In the genomic region with DNA sequence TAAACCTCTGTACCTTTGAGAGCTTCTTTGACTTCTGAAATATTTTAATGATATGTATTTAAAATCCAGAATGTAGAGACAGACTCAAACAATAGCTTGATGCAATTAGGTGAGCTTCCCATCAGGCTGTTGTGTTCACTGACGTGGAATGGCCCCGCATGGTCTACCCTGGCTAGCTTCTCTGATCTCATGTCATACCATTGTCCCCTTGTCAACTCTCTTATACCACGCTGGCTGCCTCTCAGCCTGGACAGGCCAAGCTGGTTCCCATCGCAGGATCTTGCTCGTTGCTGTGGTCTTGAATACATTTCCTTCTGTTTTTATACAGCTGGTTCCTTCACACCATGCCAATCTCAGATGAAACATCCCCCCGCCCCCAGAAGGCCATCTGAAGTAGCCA, we compare ENCODE assay signal across 18 cellular contexts.
A peak's percentile ranks its signal among the peaks of the same experiment; 100 is the strongest.
DNase-seq lines count a peak whose midpoint lies in the region; ATAC-seq, FAIRE-seq and TF ChIP-seq lines count a peak whose summit lies in the region.
"Had no signal": no experiment of that assay in that cellular context is flagged by ENCODE, and none has a peak within 500 bp of the region (broad histone marks: within the 10 kb centered on the region; RNA-seq: fewer than 3 reads in every experiment).

No MANE protein-coding gene starts in this region.

- H3K36me3 Mint-ChIP-seq in brain (no peaks in the 10 kb centered on the region), memory B cell (no peaks in the 10 kb centered on the region), glutamatergic neuron (ENCODE audit: unreplicated experiment) (no peaks in the 10 kb centered on the region), WTC11 (no peaks in the 10 kb centered on the region)

- H2AFZ ChIP-seq in neuronal stem cell (ENCODE audit: low read length) = peak overlapping the region; percentile 55

- no peak overlapping the region for H4K91ac ChIP-seq in neuronal stem cell (ENCODE audit: low read depth, low read length, poor library complexity)

- H3K9me3 Mint-ChIP-seq in brain (peaks cover 0 to 3% (median 0%) of the 10 kb centered on the region in 5 experiments), memory B cell (no peaks in the 10 kb centered on the region), glutamatergic neuron (ENCODE audit: unreplicated experiment) (peaks cover 6% of the 10 kb centered on the region), WTC11 (no peaks in the 10 kb centered on the region)
- H3K9me3 Mint-ChIP-seq: CD4-positive, alpha-beta T cell; H9 had no signal

- TF ChIP-seq EP300 in stomach (IDR thresholded peaks at IDR 0.05) = no peak

- peak overlapping the region in 1 of 5 experiments; percentile 32 for H3K4me3 Mint-ChIP-seq in brain
- H3K4me3 Mint-ChIP-seq in memory B cell = no peak overlapping the region
- no peak overlapping the region for H3K4me3 Mint-ChIP-seq in glutamatergic neuron (ENCODE audit: unreplicated experiment)
- no peak overlapping the region for H3K4me3 Mint-ChIP-seq in WTC11
- H3K4me3 Mint-ChIP-seq: B cell; CD4-positive, alpha-beta T cell; H9 had no signal

- CTCF ChIA-PET in WTC11 (lab: Charles Lee) = interaction anchor here (0.7 to 1.0 kb wide), 3 partner anchors 46 to 243 kb away, joined by 3 to 4 read pairs (median 3); no protein-coding TSS in a partner anchor

- peak; percentile 52 for DNase-seq in G401 (ENCODE audit: low spot score)
- no peak for DNase-seq in memory B cell (ENCODE audit: low spot score in 2 of 2)
- DNase-seq in neuronal stem cell (ENCODE audit: low spot score) = no peak
- no peak for DNase-seq in RCC 7860 (ENCODE audit: low spot score)
- no peak for DNase-seq in stomach
- no peak for DNase-seq in glutamatergic neuron
- no peak for DNase-seq in WTC11 (ENCODE audit: low spot score)
- DNase-seq: Calu3; CD4-positive, alpha-beta T cell; DMS 273 treated with DMSO at 0.1 percent for 48 hours; DMS79 treated with DMSO at 0.1 percent for 48 hours; EL; GDM1; GOT3; H9 had no signal

- no peak for TF ChIP-seq POLR2A in stomach (IDR thresholded peaks at IDR 0.05)

- H2BK15ac ChIP-seq in neuronal stem cell (ENCODE audit: low read length) = no peak overlapping the region

- peaks cover 5 to 18% of the 10 kb centered on the region in 2 donors for H3K4me1 ChIP-seq in neuronal stem cell (ENCODE audit: control insufficient read depth in 2 of 2, insufficient read depth in 1 of 2, low read depth in 1 of 2, low read length in 2 of 2)
- H3K4me1 ChIP-seq in stomach = peaks cover 0 to 4% (median 0%) of the 10 kb centered on the region in 4 donors

- TF ChIP-seq CTCF in brain (conservative IDR thresholded peaks at IDR 0.05) = no peak
- no peak for TF ChIP-seq CTCF in stomach (IDR thresholded peaks at IDR 0.05)
- no peak for TF ChIP-seq CTCF in glutamatergic neuron (IDR thresholded peaks at IDR 0.05; ENCODE audit: partially characterized antibody, unreplicated experiment)
- TF ChIP-seq CTCF in WTC11 (IDR thresholded peaks at IDR 0.05) = no peak

- H3K4me1 Mint-ChIP-seq in brain (peaks cover 22% of the 10 kb centered on the region), memory B cell (peaks cover 6% of the 10 kb centered on the region), glutamatergic neuron (ENCODE audit: low read depth, unreplicated experiment) (peaks cover 12% of the 10 kb centered on the region), WTC11 (peaks cover 27% of the 10 kb centered on the region)

- H2BK5ac ChIP-seq in neuronal stem cell (ENCODE audit: low read length) = no peak overlapping the region

- no peak overlapping the region for H4K8ac ChIP-seq in neuronal stem cell (ENCODE audit: low read depth, low read length)

- H3K4me3 ChIP-seq in neuronal stem cell (ENCODE audit: low read length in 2 of 2) (no peak overlapping the region), stomach (no peak overlapping the region)

- H3K14ac ChIP-seq in neuronal stem cell (ENCODE audit: low read length) = no peak overlapping the region

- no peaks in the 10 kb centered on the region for H3K27me3 ChIP-seq in neuronal stem cell (ENCODE audit: control insufficient read depth in 3 of 3, insufficient read depth in 3 of 3, low read depth in 1 of 3, low read length in 3 of 3)
- H3K27me3 ChIP-seq in stomach = peaks cover 0 to 3% (median 0%) of the 10 kb centered on the region in 3 donors

- H3K9me3 ChIP-seq in neuronal stem cell (replicated peaks in 1 of 2; ENCODE audit: control insufficient read depth in 2 of 2, insufficient read depth in 1 of 2, low read depth in 1 of 2, low read length in 2 of 2) (no peaks in the 10 kb centered on the region), stomach (no peaks in the 10 kb centered on the region)

- no peak overlapping the region for H3K9ac ChIP-seq in neuronal stem cell (ENCODE audit: low read depth, low read length, poor library complexity)

- H2AK5ac ChIP-seq in neuronal stem cell (ENCODE audit: low read depth, low read length) = no peak overlapping the region

- in situ Hi-C loops in G401 (cut with HindIII; ENCODE audit: low sequenced_read_pairs) = no loop called here

- ATAC-seq in memory B cell (ENCODE audit: low read depth) (no peak), WTC11 (no peak)

- no peak overlapping the region for H2BK12ac ChIP-seq in neuronal stem cell (ENCODE audit: low read length)

- no peak overlapping the region for H3K18ac ChIP-seq in neuronal stem cell (ENCODE audit: low read length)

- H3K79me1 ChIP-seq in neuronal stem cell (ENCODE audit: low read depth, low read length) = no peaks in the 10 kb centered on the region

- POLR2A ChIA-PET in WTC11 (lab: Charles Lee) = no interaction called here

- H3K27ac Mint-ChIP-seq in brain = peak overlapping the region; percentile 4 to 73 (median 37)
- peak overlapping the region; percentile 49 for H3K27ac Mint-ChIP-seq in memory B cell
- no peak overlapping the region for H3K27ac Mint-ChIP-seq in glutamatergic neuron (ENCODE audit: unreplicated experiment)
- no peak overlapping the region for H3K27ac Mint-ChIP-seq in WTC11
- H3K27ac Mint-ChIP-seq: B cell; CD4-positive, alpha-beta T cell; H9 had no signal

- no CpG with 5 or more reads among the region's 6 CpGs for WGBS in neuronal stem cell (ENCODE audit: extremely low coverage in 2 of 2, insufficient read length in 2 of 2, insufficient replicate concordance in 1 of 2), 2 donors
- 65 to 84% (median 75%) methylated on average over 6 of the region's 6 CpGs for WGBS in stomach, 5 donors

- H3K4me2 ChIP-seq in neuronal stem cell (ENCODE audit: insufficient read depth, low read length, poor library complexity, severe bottlenecking) = no peak overlapping the region

- no peak overlapping the region for H3K4ac ChIP-seq in neuronal stem cell (ENCODE audit: low read length)

- H3K27ac ChIP-seq in neuronal stem cell (replicated peaks; ENCODE audit: low read length) (no peak overlapping the region), stomach (no peak overlapping the region)

- no peak for FAIRE-seq in RCC 7860 (lab: Jason Lieb, UNC)
- FAIRE-seq: GM12892 had no signal

- intact Hi-C loops in stomach (cut with DNase I; ENCODE audit: low total_unique reads) = loop anchor here (10.0 kb wide), 3 partner anchors 404 to 764 kb away; a partner anchor contains a TSS

- no peak overlapping the region for H2BK120ac ChIP-seq in neuronal stem cell (ENCODE audit: low read depth, low read length)

- H3K27me3 Mint-ChIP-seq in brain (peaks cover 6% of the 10 kb centered on the region), memory B cell (peaks cover 7% of the 10 kb centered on the region), glutamatergic neuron (ENCODE audit: unreplicated experiment) (no peaks in the 10 kb centered on the region), WTC11 (ENCODE audit: low read depth) (no peaks in the 10 kb centered on the region)

- H3K36me3 ChIP-seq in neuronal stem cell (replicated peaks in 1 of 2; ENCODE audit: control insufficient read depth in 2 of 2, insufficient read depth in 2 of 2, low read length in 2 of 2) (no peaks in the 10 kb centered on the region), stomach (no peaks in the 10 kb centered on the region)

- H3K23ac ChIP-seq in neuronal stem cell (ENCODE audit: low read depth, low read length, poor library complexity) = no peak overlapping the region

TF ChIP-seq in WTC11, 78 proteins besides CTCF, POLR2A, EP300 and RAD21 (continues in another document):
- no peak for TF ChIP-seq TEAD4 (CRISPR knock-in tag; IDR thresholded peaks at IDR 0.05)
- TF ChIP-seq ZNF423 (CRISPR knock-in tag; IDR thresholded peaks at IDR 0.05) = no peak
- TF ChIP-seq ZNF396 (CRISPR knock-in tag; IDR thresholded peaks at IDR 0.05; ENCODE audit: borderline replicate concordance) = no peak
- TF ChIP-seq, protein P1, sequence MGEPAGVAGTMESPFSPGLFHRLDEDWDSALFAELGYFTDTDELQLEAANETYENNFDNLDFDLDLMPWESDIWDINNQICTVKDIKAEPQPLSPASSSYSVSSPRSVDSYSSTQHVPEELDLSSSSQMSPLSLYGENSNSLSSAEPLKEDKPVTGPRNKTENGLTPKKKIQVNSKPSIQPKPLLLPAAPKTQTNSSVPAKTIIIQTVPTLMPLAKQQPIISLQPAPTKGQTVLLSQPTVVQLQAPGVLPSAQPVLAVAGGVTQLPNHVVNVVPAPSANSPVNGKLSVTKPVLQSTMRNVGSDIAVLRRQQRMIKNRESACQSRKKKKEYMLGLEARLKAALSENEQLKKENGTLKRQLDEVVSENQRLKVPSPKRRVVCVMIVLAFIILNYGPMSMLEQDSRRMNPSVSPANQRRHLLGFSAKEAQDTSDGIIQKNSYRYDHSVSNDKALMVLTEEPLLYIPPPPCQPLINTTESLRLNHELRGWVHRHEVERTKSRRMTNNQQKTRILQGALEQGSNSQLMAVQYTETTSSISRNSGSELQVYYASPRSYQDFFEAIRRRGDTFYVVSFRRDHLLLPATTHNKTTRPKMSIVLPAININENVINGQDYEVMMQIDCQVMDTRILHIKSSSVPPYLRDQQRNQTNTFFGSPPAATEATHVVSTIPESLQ (CRISPR knock-in tag; IDR thresholded peaks at IDR 0.05) = no peak
- no peak for TF ChIP-seq CREM (CRISPR knock-in tag; IDR thresholded peaks at IDR 0.05)
- TF ChIP-seq EMX1 (CRISPR knock-in tag; IDR thresholded peaks at IDR 0.05) = no peak
- TF ChIP-seq, protein P2, sequence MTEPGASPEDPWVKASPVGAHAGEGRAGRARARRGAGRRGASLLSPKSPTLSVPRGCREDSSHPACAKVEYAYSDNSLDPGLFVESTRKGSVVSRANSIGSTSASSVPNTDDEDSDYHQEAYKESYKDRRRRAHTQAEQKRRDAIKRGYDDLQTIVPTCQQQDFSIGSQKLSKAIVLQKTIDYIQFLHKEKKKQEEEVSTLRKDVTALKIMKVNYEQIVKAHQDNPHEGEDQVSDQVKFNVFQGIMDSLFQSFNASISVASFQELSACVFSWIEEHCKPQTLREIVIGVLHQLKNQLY (CRISPR knock-in tag; IDR thresholded peaks at IDR 0.05) = no peak
- no peak for TF ChIP-seq CBFB (CRISPR knock-in tag; IDR thresholded peaks at IDR 0.05; ENCODE audit: low read depth)
- TF ChIP-seq, protein P3, sequence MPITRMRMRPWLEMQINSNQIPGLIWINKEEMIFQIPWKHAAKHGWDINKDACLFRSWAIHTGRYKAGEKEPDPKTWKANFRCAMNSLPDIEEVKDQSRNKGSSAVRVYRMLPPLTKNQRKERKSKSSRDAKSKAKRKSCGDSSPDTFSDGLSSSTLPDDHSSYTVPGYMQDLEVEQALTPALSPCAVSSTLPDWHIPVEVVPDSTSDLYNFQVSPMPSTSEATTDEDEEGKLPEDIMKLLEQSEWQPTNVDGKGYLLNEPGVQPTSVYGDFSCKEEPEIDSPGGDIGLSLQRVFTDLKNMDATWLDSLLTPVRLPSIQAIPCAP (CRISPR knock-in tag; IDR thresholded peaks at IDR 0.05) = no peak

Comparison
In these comparisons a context has a peak if more than half of its experiments do, and no peak if none do; other contexts are left out.
1. H3K27ac Mint-ChIP-seq: peak in brain (5 of 5) and memory B cell (single experiment); none in glutamatergic neuron (single experiment) and WTC11 (single experiment).